In genomic region chr6:170273191-170273590, GRCh38 we compare ENCODE assay signal across 15 cellular contexts. TPM values are rescaled to one million over a fixed set of nuclear protein-coding genes. Genes with fewer than 3 reads are reported as not detected.
"Had no signal": no experiment of that assay in that cellular context is flagged by ENCODE, and none has a peak within 500 bp of the region (broad histone marks: within the 10 kb centered on the region; RNA-seq: fewer than 3 reads in every experiment).

No MANE protein-coding gene starts in this region.

- H3K4me2 ChIP-seq: SK-N-SH had no signal

- H3K9me2 ChIP-seq: SK-N-SH had no signal

- H3K27ac Mint-ChIP-seq: stimulated activated naive CD8-positive, alpha-beta T cell treated with anti-CD3 and anti-CD28 coated beads, Interleukin-15, amount 100 ng/mL, for 72 hours had no signal

- H3K4me1 ChIP-seq: prostate gland, suprapubic skin had no signal

- H3K9me3 ChIP-seq: esophagus squamous epithelium, prostate gland, right atrium auricular region, SK-N-SH, suprapubic skin, transverse colon had no signal

- ATAC-seq: stimulated activated naive CD8-positive, alpha-beta T cell treated with anti-CD3 and anti-CD28 coated beads, Interleukin-15, amount 100 ng/mL, for 72 hours had no signal

- H3K36me3 ChIP-seq: esophagus squamous epithelium, prostate gland, right atrium auricular region, suprapubic skin, transverse colon had no signal

- H3K27ac ChIP-seq: esophagus squamous epithelium, prostate gland, right atrium auricular region, suprapubic skin, transverse colon had no signal

- H3K27me3 ChIP-seq: right atrium auricular region, transverse colon had no signal

- H3K27me3 Mint-ChIP-seq: stimulated activated naive CD8-positive, alpha-beta T cell treated with anti-CD3 and anti-CD28 coated beads, Interleukin-15, amount 100 ng/mL, for 72 hours had no signal

- H3K9ac ChIP-seq: SK-N-SH had no signal

- DNase-seq: activated CD4-positive, alpha-beta T cell treated with anti-CD3 and anti-CD28 coated beads, Interleukin-2, amount 50 U/mL, for 1 hour; activated CD4-positive, CD25-positive, alpha-beta regulatory T cell treated with anti-CD3 and anti-CD28 coated beads, Interleukin-2, amount 50 U/mL, for 72 hours; dermis blood vessel endothelial cell; effector memory CD4-positive, alpha-beta T cell; esophagus squamous epithelium; immature natural killer cell; SHP77 treated with DMSO at 0.1 percent for 48 hours; SK-N-SH; stimulated activated CD4-positive, alpha-beta T cell treated with anti-CD3 and anti-CD28 coated beads, Interleukin-2, amount 100 ng/mL, for 24 hours; stimulated activated naive CD8-positive, alpha-beta T cell treated with anti-CD3 and anti-CD28 coated beads, Interleukin-15, amount 100 ng/mL, for 72 hours; transverse colon had no signal

- H3K9me3 Mint-ChIP-seq: immature natural killer cell had no signal

- H3K4me3 ChIP-seq: esophagus squamous epithelium, prostate gland, right atrium auricular region, suprapubic skin, transverse colon had no signal

RNA-seq across cellular contexts. Expression of gene DLL1, which starts 17.7 kb away (rescaled TPM):
- total RNA-seq: T-helper 1 cell treated with Interleukin-12 subunit alpha and Interleukin-12 subunit beta and Interleukin-4 antibody, amounts not matched to agents 30 ng/mL and 1 ng/mL, for 36 hours had no signal
